11 cellular contexts compared by ENCODE assay signal in the genomic region with DNA sequence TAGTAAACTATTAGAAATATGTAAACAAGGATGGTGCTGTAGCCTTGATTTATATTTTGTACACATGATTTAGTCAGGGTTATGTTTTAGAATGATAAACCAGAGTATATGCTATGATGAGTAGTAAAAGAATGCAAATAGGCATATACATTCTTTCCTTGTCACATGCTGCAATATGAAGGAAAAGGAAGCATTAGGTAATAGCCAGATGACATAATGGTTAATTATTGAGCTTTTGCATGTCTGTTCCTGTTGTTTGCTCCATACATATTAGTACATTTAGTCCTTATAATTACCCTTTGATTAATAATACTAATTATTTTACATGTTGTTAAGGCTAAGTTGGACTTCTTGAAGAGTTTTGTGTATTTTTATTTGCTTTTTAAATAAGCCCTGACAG.
DNase-seq lines count a peak whose midpoint lies in the region; ATAC-seq, FAIRE-seq and TF ChIP-seq lines count a peak whose summit lies in the region.
"Had no signal": no experiment of that assay in that cellular context is flagged by ENCODE, and none has a peak within 500 bp of the region (broad histone marks: within the 10 kb centered on the region; RNA-seq: fewer than 3 reads in every experiment).

No MANE protein-coding gene starts in this region.

- BruUV-seq in mammary epithelial cell (replicated peaks; lab: Mats Ljungman, UMichigan), result no TSS peak

- in situ Hi-C loops in mammary epithelial cell (cut with MboI; ENCODE audit: low sequenced_read_pairs in 2 of 2), result no loop called here

- intact Hi-C loops in mammary epithelial cell (cut with micrococcal nuclease), result loop anchor here (1.0 to 2.0 kb wide), 2 partner anchors 32 to 68 kb away; partner anchors contain the start of genes PHTF2 and TMEM60
- intact Hi-C loops in spleen (cut with DNase I; ENCODE audit: low total_unique reads), result no loop called here

- no peak overlapping the region for H3K4me3 ChIP-seq in NB4 (ENCODE audit: low read depth, low read length)
- no peak overlapping the region for H3K4me3 ChIP-seq in mammary epithelial cell (replicated peaks in 1 of 3; ENCODE audit: insufficient read depth in 1 of 3, low read depth in 2 of 3, low read length in 3 of 3)
- no peak overlapping the region for H3K4me3 ChIP-seq in spleen

- dilution Hi-C loops in mammary epithelial cell (cut with HindIII; ENCODE audit: low sequenced_read_pairs), result no loop called here

- CTCF ChIA-PET in mammary epithelial cell (lab: Charles Lee; ENCODE audit: low non-redundant PET), result interaction anchor here (0.7 kb wide), 1 partner anchor 119 kb away, joined by 3 read pairs; no protein-coding TSS in a partner anchor

- H4K20me1 ChIP-seq in mammary epithelial cell (ENCODE audit: insufficient read depth, low read length), result no peaks in the 10 kb centered on the region

- no peak overlapping the region for H2AFZ ChIP-seq in mammary epithelial cell (ENCODE audit: low read depth, low read length)

- H3K9me3 ChIP-seq in mammary epithelial cell (replicated peaks; ENCODE audit: insufficient read depth, low read length), result no peaks in the 10 kb centered on the region
- peaks cover 0 to 7% (median 0%) of the 10 kb centered on the region in 8 donors for H3K9me3 ChIP-seq in spleen

- no peak for TF ChIP-seq POLR2A in NB4 (IDR thresholded peaks at IDR 0.05; ENCODE audit: extremely low read depth, insufficient read length)
- TF ChIP-seq POLR2A in spleen (IDR thresholded peaks at IDR 0.05), result no peak

- peak overlapping the region; percentile 36 for H3K27ac ChIP-seq in mammary epithelial cell (ENCODE audit: insufficient read depth, low read depth, low read length)
- no peak overlapping the region for H3K27ac ChIP-seq in spleen

- H3K9ac ChIP-seq in mammary epithelial cell (ENCODE audit: insufficient read depth, low read length), result no peak overlapping the region

- no peaks in the 10 kb centered on the region for H3K79me2 ChIP-seq in mammary epithelial cell (ENCODE audit: insufficient read depth, low read length)

- peak overlapping the region; percentile 71 for H3K4me2 ChIP-seq in mammary epithelial cell (ENCODE audit: insufficient read depth, low read depth, low read length)

- H3K36me3 ChIP-seq in mammary epithelial cell (ENCODE audit: insufficient read depth, low read length), result no peaks in the 10 kb centered on the region
- peaks cover 0 to 18% (median 0%) of the 10 kb centered on the region in 6 donors for H3K36me3 ChIP-seq in spleen

- H3K27me3 ChIP-seq in mammary epithelial cell (ENCODE audit: insufficient read depth, low read length), result no peaks in the 10 kb centered on the region
- H3K27me3 ChIP-seq in spleen (replicated peaks in 1 of 7), result no peaks in the 10 kb centered on the region

- no peak for ATAC-seq in GM18873 (IDR thresholded peaks at IDR 0.05; ENCODE audit: low FRiP score, unreplicated experiment)
- ATAC-seq: activated CD8-positive, alpha-beta memory T cell treated with anti-CD3 and anti-CD28 coated beads, Interleukin-2, amount 10 ng/mL, durations not matched to agents 7 days and 5 days had no signal

- H3K4me1 ChIP-seq in mammary epithelial cell (ENCODE audit: insufficient read depth, low read length), result peaks cover 18% of the 10 kb centered on the region
- H3K4me1 ChIP-seq in spleen, result peaks cover 0 to 19% (median 10%) of the 10 kb centered on the region in 6 donors

- peak; percentile 77 for FAIRE-seq in D721Med (lab: Jason Lieb, UNC)

- TF ChIP-seq CTCF in D721Med (IDR thresholded peaks at IDR 0.05; ENCODE audit: insufficient read depth, missing control alignments) (no peak), NB4 (IDR thresholded peaks at IDR 0.05; ENCODE audit: low read depth, low read length) (no peak), mammary epithelial cell (conservative IDR thresholded peaks at IDR 0.05 in 1 of 2, IDR thresholded peaks at IDR 0.05 in 1 of 2; ENCODE audit: extremely low read depth in 1 of 2, insufficient read depth in 1 of 2, low read depth in 1 of 2, low read length in 2 of 2) (no peak), spleen (IDR thresholded peaks at IDR 0.05 in 8 of 11, conservative IDR thresholded peaks at IDR 0.05 in 3 of 11) (no peak)

- no peak for DNase-seq in D721Med (ENCODE audit: insufficient read length, low spot score)
- DNase-seq in NB4 (ENCODE audit: low read depth), result peak; percentile 28
- DNase-seq in mammary epithelial cell, result peak; percentile 58
- DNase-seq in lung microvascular endothelial cell (ENCODE audit: low read depth in 2 of 2), result peak; percentile 70 to 73
- no peak for DNase-seq in AG08396 (ENCODE audit: low spot score)
- no peak for DNase-seq in cortex of kidney (lab: John Stamatoyannopoulos, UW)
- no peak for DNase-seq in spleen
- DNase-seq: activated CD8-positive, alpha-beta memory T cell treated with anti-CD3 and anti-CD28 coated beads, Interleukin-2, amount 10 ng/mL, durations not matched to agents 7 days and 5 days; hippocampal formation; NCI-H2029 treated with DMSO at 0.1 percent for 48 hours had no signal

Comparison
In these comparisons a context has a peak if more than half of its experiments do, and no peak if none do; other contexts are left out.
1. DNase-seq: peak in NB4 (single experiment), mammary epithelial cell (single experiment) and lung microvascular endothelial cell (2 of 2); none in D721Med (single experiment), AG08396 (single experiment), cortex of kidney (single experiment) and spleen (single experiment).